In genomic region chr14:61705017-61705416, GRCh38 we compare ENCODE assay signal across 22 cellular contexts. TPM values are rescaled to one million over a fixed set of nuclear protein-coding genes. Genes with fewer than 3 reads are reported as not detected.
DNase-seq lines count a peak whose midpoint lies in the region; ATAC-seq and TF ChIP-seq lines count a peak whose summit lies in the region.
"Had no signal": no experiment of that assay in that cellular context is flagged by ENCODE, and none has a peak within 500 bp of the region (broad histone marks: within the 10 kb centered on the region; RNA-seq: fewer than 3 reads in every experiment).

No MANE protein-coding gene starts in this region.

- intact Hi-C loops in cardiac septum (cut with DNase I) = no loop called here
- intact Hi-C loops in activated B cell treated with CpG ODN at 0.5 μM for 24 hours (cut with micrococcal nuclease) = no loop called here

- peaks cover 76% of the 10 kb centered on the region for H3K4me1 Mint-ChIP-seq in activated B cell treated with CpG ODN at 0.5 μM for 24 hours
- peaks cover 24 to 87% (median 72%) of the 10 kb centered on the region in 4 donors for H3K4me1 Mint-ChIP-seq in naive thymus-derived CD8-positive, alpha-beta T cell

- H3K4me3 Mint-ChIP-seq in activated B cell treated with CpG ODN at 0.5 μM for 24 hours = peak overlapping the region; percentile 4
- H3K4me3 Mint-ChIP-seq in naive thymus-derived CD8-positive, alpha-beta T cell = peak overlapping the region in 1 of 10 donors; percentile 26
- H3K4me3 Mint-ChIP-seq: T-helper 2 cell treated with Interferon-gamma antibody and Interleukin-4, amounts not matched to agents 5 μg/mL and 100 μg/mL, for 36 hours had no signal

- TF ChIP-seq CTCF in cardiac muscle cell (IDR thresholded peaks at IDR 0.05; ENCODE audit: low read depth, low read length) (no peak), activated B cell treated with CpG ODN at 0.5 μM for 24 hours (IDR thresholded peaks at IDR 0.05) (no peak), hepatocyte (IDR thresholded peaks at IDR 0.05; ENCODE audit: poor library complexity) (no peak)

- ATAC-seq in activated B cell treated with CpG ODN at 0.5 μM for 24 hours (ENCODE audit: low read depth) (no peak), GM19463 (IDR thresholded peaks at IDR 0.05; ENCODE audit: unreplicated experiment) (no peak)
- ATAC-seq in naive thymus-derived CD8-positive, alpha-beta T cell = no peak
- ATAC-seq: activated naive CD4-positive, alpha-beta T cell treated with anti-CD3 and anti-CD28 coated beads, Interleukin-2, amount 50 U/mL, for 72 hours; HCT116; left colon; right cardiac atrium had no signal

- H3K4me3 ChIP-seq in cardiac muscle cell = no peak overlapping the region
- no peak overlapping the region for H3K4me3 ChIP-seq in hepatocyte
- H3K4me3 ChIP-seq: stomach, upper lobe of left lung had no signal

- CTCF ChIA-PET in activated B cell treated with CpG ODN at 0.5 μM for 24 hours (lab: Charles Lee) = interaction anchor here (0.6 kb wide), 1 partner anchor 26 kb away, joined by 3 read pairs; no protein-coding TSS in a partner anchor

- no peaks in the 10 kb centered on the region for H3K36me3 ChIP-seq in cardiac muscle cell
- no peaks in the 10 kb centered on the region for H3K36me3 ChIP-seq in hepatocyte (replicated peaks; ENCODE audit: insufficient read depth, low read depth)
- H3K36me3 ChIP-seq: stomach, upper lobe of left lung had no signal

- peaks cover 96% of the 10 kb centered on the region for H3K79me2 ChIP-seq in hepatocyte

- H3K4me2 ChIP-seq in hepatocyte = peak overlapping the region; percentile 40

- H3K27me3 ChIP-seq in cardiac muscle cell (no peaks in the 10 kb centered on the region), hepatocyte (no peaks in the 10 kb centered on the region)
- H3K27me3 ChIP-seq: stomach, upper lobe of left lung had no signal

- DNase-seq in cardiac muscle cell (ENCODE audit: low read depth in 1 of 2, low spot score in 1 of 2) (peak in 1 of 2 donors; percentile 38), cardiac septum (ENCODE audit: low spot score) (no peak), activated B cell treated with CpG ODN at 0.5 μM for 24 hours (no peak), hepatocyte (ENCODE audit: low spot score) (no peak), NCI-H2081 (lab: John Stamatoyannopoulos, UW) (no peak), MV-4-11 (lab: John Stamatoyannopoulos, UW) (no peak)
- DNase-seq in naive thymus-derived CD8-positive, alpha-beta T cell = no peak
- DNase-seq: activated CD4-positive, alpha-beta T cell treated with anti-CD3 and anti-CD28 coated beads for 1 hour; activated CD8-positive, alpha-beta memory T cell treated with anti-CD3 and anti-CD28 coated beads, Interleukin-2, amount 50 U/mL, for 48 hours; COR-L47; erythroblast; left colon; NCI-H2081 treated with DMSO at 0.1 percent for 48 hours; NCI-H524; right cardiac atrium; SHP77; stomach; upper lobe of left lung had no signal

- peaks cover 90% of the 10 kb centered on the region for H4K20me1 ChIP-seq in hepatocyte (ENCODE audit: insufficient read depth, poor library complexity, severe bottlenecking)

- H2AFZ ChIP-seq in hepatocyte = no peak overlapping the region

- H3K4me1 ChIP-seq in cardiac muscle cell (ENCODE audit: low read depth) (peaks cover 34% of the 10 kb centered on the region), hepatocyte (ENCODE audit: insufficient read depth) (peaks cover 10% of the 10 kb centered on the region)

- no peak overlapping the region for H3K27ac Mint-ChIP-seq in activated B cell treated with CpG ODN at 0.5 μM for 24 hours
- H3K27ac Mint-ChIP-seq in naive thymus-derived CD8-positive, alpha-beta T cell = peak overlapping the region in 1 of 10 donors; percentile 34
- H3K27ac Mint-ChIP-seq: T-helper 2 cell treated with Interferon-gamma antibody and Interleukin-4, amounts not matched to agents 5 μg/mL and 100 μg/mL, for 36 hours had no signal

- no peaks in the 10 kb centered on the region for H3K9me3 Mint-ChIP-seq in activated B cell treated with CpG ODN at 0.5 μM for 24 hours
- peaks cover 0 to 3% (median 0%) of the 10 kb centered on the region in 9 donors for H3K9me3 Mint-ChIP-seq in naive thymus-derived CD8-positive, alpha-beta T cell
- H3K9me3 Mint-ChIP-seq: activated naive CD4-positive, alpha-beta T cell treated with anti-CD3 and anti-CD28 coated beads, Interleukin-2, amount 50 U/mL, for 72 hours had no signal

- WGBS in hepatocyte (ENCODE audit: low lambda C conversion rate, missing lambda C conversion rate) = 74% methylated on average over 1 of the region's 1 CpG

- peaks cover 23% of the 10 kb centered on the region for H3K36me3 Mint-ChIP-seq in activated B cell treated with CpG ODN at 0.5 μM for 24 hours (ENCODE audit: low read depth)
- peaks cover 0 to 4% (median 4%) of the 10 kb centered on the region in 3 donors for H3K36me3 Mint-ChIP-seq in naive thymus-derived CD8-positive, alpha-beta T cell

- H3K27ac ChIP-seq in cardiac muscle cell (peak overlapping the region; percentile 70), hepatocyte (no peak overlapping the region)
- H3K27ac ChIP-seq: stomach had no signal

- no peaks in the 10 kb centered on the region for H3K27me3 Mint-ChIP-seq in activated B cell treated with CpG ODN at 0.5 μM for 24 hours
- H3K27me3 Mint-ChIP-seq in naive thymus-derived CD8-positive, alpha-beta T cell = no peaks in the 10 kb centered on the region

- POLR2A ChIA-PET in activated B cell treated with CpG ODN at 0.5 μM for 24 hours (lab: Charles Lee) = interaction anchor here (0.5 to 1.7 kb wide), 4 partner anchors 9 to 200 kb away, joined by 3 to 7 read pairs (median 6); partner anchors contain the start of gene HIF1A
- POLR2A ChIA-PET in naive thymus-derived CD8-positive, alpha-beta T cell (lab: Charles Lee) = no interaction called here

- no peaks in the 10 kb centered on the region for H3K9me3 ChIP-seq in cardiac muscle cell (ENCODE audit: low read depth)
- no peaks in the 10 kb centered on the region for H3K9me3 ChIP-seq in hepatocyte (ENCODE audit: low read depth)
- H3K9me3 ChIP-seq: stomach, upper lobe of left lung had no signal

- no peaks in the 10 kb centered on the region for H3K9me2 ChIP-seq in hepatocyte (replicated peaks; ENCODE audit: insufficient read depth)

RNA-seq across cellular contexts. Expression of gene HIF1A, which starts 9.7 kb away (rescaled TPM):
- total RNA-seq in cardiac muscle cell = 107 and 108 TPM in 2 replicates
- 119 and 166 TPM in 2 replicates for polyA plus RNA-seq in cardiac muscle cell
- total RNA-seq in cardiac septum = 73.2 TPM
- 148 and 179 TPM in 2 replicates for total RNA-seq in activated B cell treated with CpG ODN at 0.5 μM for 24 hours
- total RNA-seq in hepatocyte = 219 and 285 TPM in 2 replicates
- 169 and 181 TPM in 2 replicates for polyA plus RNA-seq in hepatocyte
- total RNA-seq in naive thymus-derived CD8-positive, alpha-beta T cell = 10 to 100 TPM; 91.4 to 97.5 TPM
- 10 to 100 TPM; 51.7 to 63.5 (median 54.4) TPM for polyA plus RNA-seq in naive thymus-derived CD8-positive, alpha-beta T cell

RNA-seq across cellular contexts. Expression of gene SNAPC1, which starts 57.2 kb away (rescaled TPM):
- total RNA-seq in cardiac muscle cell (12.9 and 13.0 TPM in 2 replicates), cardiac septum (5.0 TPM), activated B cell treated with CpG ODN at 0.5 μM for 24 hours (5.2 TPM in 2 replicates), hepatocyte (7.7 and 10.5 TPM in 2 replicates)
- polyA plus RNA-seq in cardiac muscle cell (17.3 and 23.8 TPM in 2 replicates), hepatocyte (3.4 and 8.7 TPM in 2 replicates)
- total RNA-seq in naive thymus-derived CD8-positive, alpha-beta T cell = 1 to 10 TPM; 4.0 to 4.7 TPM
- 1 to 10 TPM; 4.1 to 5.6 (median 4.8) TPM for polyA plus RNA-seq in naive thymus-derived CD8-positive, alpha-beta T cell
